Comparison of ENCODE assay signal across 20 cellular contexts in genomic region chr20:37841991-37842390, GRCh38.
DNase-seq lines count a peak whose midpoint lies in the region; ATAC-seq and TF ChIP-seq lines count a peak whose summit lies in the region.
"Had no signal": no experiment of that assay in that cellular context is flagged by ENCODE, and none has a peak within 500 bp of the region (broad histone marks: within the 10 kb centered on the region; RNA-seq: fewer than 3 reads in every experiment).

No MANE protein-coding gene starts in this region.

- no peaks in the 10 kb centered on the region for H3K79me2 ChIP-seq in neural cell (replicated peaks; ENCODE audit: insufficient read depth, low read length)

- ATAC-seq in activated T-cell treated with anti-CD3 and anti-CD28 coated beads, Interleukin-2, amount 50 U/mL, for 72 hours (replicated peaks in 1 of 2): no peak
- ATAC-seq: A549; CD8-positive, alpha-beta T cell had no signal

- TF ChIP-seq CTCF in VCaP (conservative IDR thresholded peaks at IDR 0.05) (no peak), neural cell (IDR thresholded peaks at IDR 0.05; ENCODE audit: poor library complexity, severe bottlenecking) (no peak)

- no peaks in the 10 kb centered on the region for H3K27me3 ChIP-seq in neural cell (ENCODE audit: insufficient read depth, low read depth, low read length)
- H3K27me3 ChIP-seq: BLaER1 had no signal

- no peak for TF ChIP-seq RAD21 in neural cell (conservative IDR thresholded peaks at IDR 0.05)

- H3K27me3 Mint-ChIP-seq in activated T-cell treated with anti-CD3 and anti-CD28 coated beads, Interleukin-2, amount 50 U/mL, for 72 hours (ENCODE audit: low read depth): no peaks in the 10 kb centered on the region

- peaks cover 0 to 3% of the 10 kb centered on the region in 2 donors for H3K36me3 Mint-ChIP-seq in activated T-cell treated with anti-CD3 and anti-CD28 coated beads, Interleukin-2, amount 50 U/mL, for 72 hours (ENCODE audit: insufficient read depth in 2 of 2)

- peak overlapping the region; percentile 34 for H3K4me2 ChIP-seq in neural cell (ENCODE audit: low read length)
- H3K4me2 ChIP-seq: A549, BLaER1, KMS-11, SK-N-SH had no signal

- DNase-seq in activated T-cell treated with anti-CD3 and anti-CD28 coated beads, Interleukin-2, amount 50 U/mL, for 72 hours: no peak
- no peak for DNase-seq in activated T-cell treated with anti-CD3 and anti-CD28 coated beads, Interleukin-2, amount 50 U/mL, for 1 hour
- DNase-seq in cerebellar cortex (ENCODE audit: low spot score) (no peak), AG08395 (ENCODE audit: low spot score) (no peak), HuH-7 (ENCODE audit: low spot score) (no peak)
- DNase-seq in stimulated activated CD4-positive, alpha-beta T cell treated with anti-CD3 and anti-CD28 coated beads, Interleukin-2, amount 100 ng/mL, for 48 hours: no peak
- DNase-seq: Calu3; CD8-positive, alpha-beta T cell; NCI-H1436; NCI-H1930; NCI-H510A; NCI-H748 treated with DMSO at 0.1 percent for 48 hours; NK-92 treated with Interleukin-12 subunit alpha and Interleukin-12 subunit beta, amount 100 ng/mL, for 24 hours; Right ventricle myocardium superior; SK-N-SH had no signal

- H3K9me3 ChIP-seq in neural cell (ENCODE audit: low read length): no peaks in the 10 kb centered on the region
- H3K9me3 ChIP-seq: A549, BLaER1, SK-N-SH had no signal

- peak overlapping the region; percentile 52 for H3K9ac ChIP-seq in neural cell (ENCODE audit: low read length)
- H3K9ac ChIP-seq: BLaER1, KMS-11, SK-N-SH had no signal

- TF ChIP-seq EP300 in neural cell (conservative IDR thresholded peaks at IDR 0.05; ENCODE audit: poor library complexity, severe bottlenecking): peak; percentile 70

- no peaks in the 10 kb centered on the region for H3K4me1 Mint-ChIP-seq in activated T-cell treated with anti-CD3 and anti-CD28 coated beads, Interleukin-2, amount 50 U/mL, for 72 hours (ENCODE audit: low read depth)

- H3K4me3 ChIP-seq in neural cell (ENCODE audit: low read length): peak overlapping the region; percentile 30
- H3K4me3 ChIP-seq: A549, BLaER1 had no signal

- H3K36me3 ChIP-seq in neural cell (ENCODE audit: insufficient read depth, low read length): no peaks in the 10 kb centered on the region

- H3K9me2 ChIP-seq in neural cell (ENCODE audit: insufficient read depth, low read length): no peaks in the 10 kb centered on the region
- H3K9me2 ChIP-seq: SK-N-SH had no signal

- H3K27ac Mint-ChIP-seq in activated T-cell treated with anti-CD3 and anti-CD28 coated beads, Interleukin-2, amount 50 U/mL, for 72 hours: peak overlapping the region; percentile 29
- H3K27ac Mint-ChIP-seq: CD8-positive, alpha-beta T cell had no signal

- no peaks in the 10 kb centered on the region for H4K20me1 ChIP-seq in neural cell (ENCODE audit: insufficient read depth)

- H3F3A ChIP-seq in neural cell (ENCODE audit: insufficient read depth, low read length, poor library complexity, severe bottlenecking): peaks cover 9% of the 10 kb centered on the region

- H3K27ac ChIP-seq in VCaP: peak overlapping the region; percentile 90
- peak overlapping the region; percentile 69 for H3K27ac ChIP-seq in neural cell (ENCODE audit: low read length)
- H3K27ac ChIP-seq: A549, BLaER1, KMS-11 had no signal

- no peak overlapping the region for H3K4me3 Mint-ChIP-seq in activated T-cell treated with anti-CD3 and anti-CD28 coated beads, Interleukin-2, amount 50 U/mL, for 72 hours
- H3K4me3 Mint-ChIP-seq: CD8-positive, alpha-beta T cell had no signal

- H2AFZ ChIP-seq in neural cell (ENCODE audit: low read depth, low read length): peak overlapping the region; percentile 27

- H3K9me3 Mint-ChIP-seq in activated T-cell treated with anti-CD3 and anti-CD28 coated beads, Interleukin-2, amount 50 U/mL, for 72 hours: no peaks in the 10 kb centered on the region
- H3K9me3 Mint-ChIP-seq: CD8-positive, alpha-beta T cell had no signal

TF ChIP-seq in neural cell, 6 proteins besides CTCF, POLR2A, EP300 and RAD21:
- TF ChIP-seq EZH2 (IDR thresholded peaks at IDR 0.05; ENCODE audit: borderline replicate concordance, insufficient read depth, low read length, poor library complexity, severe bottlenecking) (no peak), POLR2AphosphoS5 (IDR thresholded peaks at IDR 0.05) (peak; percentile 39)
